Comparison of ENCODE assay signal across 8 cellular contexts in the genomic region with DNA sequence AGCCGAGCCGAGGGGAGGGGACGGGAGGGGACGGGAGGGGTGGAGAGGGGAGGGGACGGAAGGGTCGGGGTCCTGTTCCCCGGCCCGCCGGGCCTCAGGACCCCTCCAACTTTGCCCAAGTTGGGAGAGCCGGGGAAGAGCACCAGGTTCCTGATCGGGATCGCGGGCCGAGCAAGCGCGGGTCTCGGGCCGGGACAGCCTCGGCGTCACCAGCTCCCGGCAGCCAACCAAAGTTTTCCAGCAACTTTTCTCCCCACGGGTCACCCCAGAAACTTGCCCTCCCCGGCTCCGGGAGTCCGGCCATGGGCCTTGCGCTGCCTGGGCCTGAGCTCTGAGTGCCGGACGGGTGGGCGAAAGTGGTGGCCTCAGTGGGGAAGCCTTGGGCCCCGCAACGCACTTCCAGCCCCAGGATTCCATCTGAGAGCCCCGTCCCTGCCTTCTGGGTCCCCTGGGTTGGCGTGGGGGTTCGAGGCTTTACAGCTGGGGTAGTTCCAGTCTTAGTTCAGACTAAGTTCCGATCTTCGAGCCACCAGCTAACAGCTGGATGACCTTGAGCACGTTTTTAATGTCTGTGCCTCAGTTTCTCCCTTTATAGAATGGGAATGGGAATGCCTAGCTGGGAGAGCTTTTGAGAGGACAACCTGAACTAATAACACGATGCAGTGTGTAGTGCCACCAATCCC. TPM values are rescaled to one million over a fixed set of nuclear protein-coding genes. Genes with fewer than 3 reads are reported as not detected.
DNase-seq lines count a peak whose midpoint lies in the region; ATAC-seq and TF ChIP-seq lines count a peak whose summit lies in the region.

No MANE protein-coding gene starts in this region.

- ATAC-seq in stimulated activated naive CD8-positive, alpha-beta T cell treated with anti-CD3 and anti-CD28 coated beads, Interleukin-15, amount 100 ng/mL, for 72 hours, result no peak

- peak overlapping the region; percentile 90 to 92 for H3K27ac Mint-ChIP-seq in stimulated activated naive CD8-positive, alpha-beta T cell treated with anti-CD3 and anti-CD28 coated beads, Interleukin-15, amount 100 ng/mL, for 72 hours

- H3K27me3 ChIP-seq in GM06990 (replicated peaks; ENCODE audit: control insufficient read depth, insufficient read depth, low read length) (no peaks in the 10 kb centered on the region), kidney epithelial cell (ENCODE audit: control insufficient read depth, insufficient read depth, low read length) (no peaks in the 10 kb centered on the region)

- H3K4me3 ChIP-seq in GM06990 (replicated peaks; ENCODE audit: low read depth, low read length) (peak overlapping the region; percentile 82), LNCaP clone FGC (ENCODE audit: low read depth, low read length) (peak overlapping the region; percentile 86), astrocyte of the spinal cord (ENCODE audit: low read depth, low read length) (peak overlapping the region; percentile 77), kidney epithelial cell (ENCODE audit: low read depth, low read length) (peak overlapping the region; percentile 78)

- H3K36me3 ChIP-seq in GM06990 (ENCODE audit: control insufficient read depth, insufficient read depth, low read length) (peaks cover 28% of the 10 kb centered on the region), kidney epithelial cell (ENCODE audit: control insufficient read depth, insufficient read depth, low read length) (peaks cover 1% of the 10 kb centered on the region)

- H3K27me3 Mint-ChIP-seq in stimulated activated naive CD8-positive, alpha-beta T cell treated with anti-CD3 and anti-CD28 coated beads, Interleukin-15, amount 100 ng/mL, for 72 hours, result no peaks in the 10 kb centered on the region

- H3K4me1 Mint-ChIP-seq in stimulated activated naive CD8-positive, alpha-beta T cell treated with anti-CD3 and anti-CD28 coated beads, Interleukin-15, amount 100 ng/mL, for 72 hours, result peaks cover 58% of the 10 kb centered on the region

- in situ Hi-C loops in astrocyte of the spinal cord (cut with HindIII; ENCODE audit: low sequenced_read_pairs), result no loop called here

- H3K4me3 Mint-ChIP-seq in stimulated activated naive CD8-positive, alpha-beta T cell treated with anti-CD3 and anti-CD28 coated beads, Interleukin-15, amount 100 ng/mL, for 72 hours, result peak overlapping the region; percentile 95 to 99

- DNase-seq in GM06990 (ENCODE audit: extremely low read depth, insufficient read length), result no peak
- no peak for DNase-seq in LNCaP clone FGC (ENCODE audit: low read depth)
- peak; percentile 24 for DNase-seq in astrocyte of the spinal cord (ENCODE audit: low read depth, low spot score)
- no peak for DNase-seq in kidney epithelial cell (ENCODE audit: low read depth)
- DNase-seq in stimulated activated naive CD8-positive, alpha-beta T cell treated with anti-CD3 and anti-CD28 coated beads, Interleukin-15, amount 100 ng/mL, for 72 hours, result peak; percentile 43 to 44
- no peak for DNase-seq in NCI-H128 (lab: John Stamatoyannopoulos, UW; ENCODE audit: unreplicated experiment)
- DNase-seq in activated gamma-delta T cell treated with Interleukin-2 at 50 U/mL for 16 hours, result no peak
- no peak for DNase-seq in NCI-H1930 (lab: John Stamatoyannopoulos, UW)

- TF ChIP-seq CTCF in GM06990 (IDR thresholded peaks at IDR 0.05; ENCODE audit: insufficient read depth, low read length, poor library complexity, severe bottlenecking) (no peak), LNCaP clone FGC (IDR thresholded peaks at IDR 0.05; ENCODE audit: control insufficient read depth, extremely low read depth, insufficient read depth) (no peak), astrocyte of the spinal cord (IDR thresholded peaks at IDR 0.05; ENCODE audit: low read depth, low read length) (no peak), kidney epithelial cell (IDR thresholded peaks at IDR 0.05; ENCODE audit: insufficient read depth, low read length, poor library complexity, severe bottlenecking) (no peak)

- H3K9me3 Mint-ChIP-seq in stimulated activated naive CD8-positive, alpha-beta T cell treated with anti-CD3 and anti-CD28 coated beads, Interleukin-15, amount 100 ng/mL, for 72 hours, result no peaks in the 10 kb centered on the region

RNA-seq across cellular contexts. Expression of gene ZC3H12A, which starts 0.5 kb away (rescaled TPM):
- total RNA-seq in kidney epithelial cell, result 34.2 and 38.3 TPM in 2 replicates

RNA-seq across cellular contexts. Expression of gene MEAF6, which starts 39.7 kb away (rescaled TPM):
- 88.1 and 110 TPM in 2 replicates for total RNA-seq in kidney epithelial cell

Comparison
In these comparisons a context has a peak if more than half of its experiments do, and no peak if none do; other contexts are left out.
1. DNase-seq: peak in astrocyte of the spinal cord (single experiment) and stimulated activated naive CD8-positive, alpha-beta T cell treated with anti-CD3 and anti-CD28 coated beads, Interleukin-15, amount 100 ng/mL, for 72 hours (2 of 2); none in GM06990 (single experiment), LNCaP clone FGC (single experiment), kidney epithelial cell (single experiment), NCI-H128 (single experiment), activated gamma-delta T cell treated with Interleukin-2 at 50 U/mL for 16 hours (single experiment) and NCI-H1930 (0 of 2).
2. Peak in every context shown above with its lines, with median percentiles within 50 percentile points of each other: H3K4me3 ChIP-seq.